Comparison of ENCODE assay signal across 8 cellular contexts in genomic region chr3:125120370-125121122, GRCh38.
A peak's percentile ranks its signal among the peaks of the same experiment; 100 is the strongest.
DNase-seq lines count a peak whose midpoint lies in the region; ATAC-seq lines count a peak whose summit lies in the region.
"Had no signal": no experiment of that assay in that cellular context is flagged by ENCODE, and none has a peak within 500 bp of the region (broad histone marks: within the 10 kb centered on the region; RNA-seq: fewer than 3 reads in every experiment).

No MANE protein-coding gene starts in this region.

- H3K9me3 Mint-ChIP-seq in activated CD8-positive, alpha-beta T cell treated with anti-CD3 and anti-CD28 coated beads, Interleukin-2, amount 10 ng/mL, durations not matched to agents 7 days and 5 days (ENCODE audit: insufficient read depth), result no peaks in the 10 kb centered on the region
- no peaks in the 10 kb centered on the region for H3K9me3 Mint-ChIP-seq in stimulated activated naive CD8-positive, alpha-beta T cell treated with anti-CD3 and anti-CD28 coated beads, Interleukin-15, amount 100 ng/mL, for 72 hours

- H3K4me3 Mint-ChIP-seq in activated CD8-positive, alpha-beta T cell treated with anti-CD3 and anti-CD28 coated beads, Interleukin-2, amount 10 ng/mL, durations not matched to agents 7 days and 5 days, result no peak overlapping the region
- peak overlapping the region; percentile 42 to 76 for H3K4me3 Mint-ChIP-seq in stimulated activated naive CD8-positive, alpha-beta T cell treated with anti-CD3 and anti-CD28 coated beads, Interleukin-15, amount 100 ng/mL, for 72 hours

- DNase-seq in H7 (peak; percentile 84), iPS-NIHi7 (ENCODE audit: extremely low spot score) (peak; percentile 88)
- no peak for DNase-seq in activated CD8-positive, alpha-beta T cell treated with anti-CD3 and anti-CD28 coated beads, Interleukin-2, amount 10 ng/mL, durations not matched to agents 7 days and 5 days
- no peak for DNase-seq in stimulated activated naive CD8-positive, alpha-beta T cell treated with anti-CD3 and anti-CD28 coated beads, Interleukin-15, amount 100 ng/mL, for 72 hours
- no peak for DNase-seq in stimulated activated CD4-positive, alpha-beta T cell treated with anti-CD3 and anti-CD28 coated beads, Interleukin-1b, Interleukin-23, amount 100 ng/mL, for 48 hours
- DNase-seq: activated effector memory CD4-positive, alpha-beta T cell treated with anti-CD3 and anti-CD28 coated beads, Interleukin-2, amount 50 U/mL, for 16 hours had no signal

- POLR2A ChIA-PET in activated CD8-positive, alpha-beta T cell treated with anti-CD3 and anti-CD28 coated beads, Interleukin-2, amount 10 ng/mL, durations not matched to agents 7 days and 5 days (lab: Charles Lee), result interaction anchor here (0.8 to 1.7 kb wide), 6 partner anchors 9 to 68 kb away, joined by 3 to 7 read pairs (median 4); no protein-coding TSS in a partner anchor

- H3K4me1 Mint-ChIP-seq in activated CD8-positive, alpha-beta T cell treated with anti-CD3 and anti-CD28 coated beads, Interleukin-2, amount 10 ng/mL, durations not matched to agents 7 days and 5 days (ENCODE audit: low read depth), result peaks cover 80% of the 10 kb centered on the region
- H3K4me1 Mint-ChIP-seq in stimulated activated naive CD8-positive, alpha-beta T cell treated with anti-CD3 and anti-CD28 coated beads, Interleukin-15, amount 100 ng/mL, for 72 hours, result peaks cover 81% of the 10 kb centered on the region

- no peaks in the 10 kb centered on the region for H3K36me3 ChIP-seq in H7 (replicated peaks; ENCODE audit: control insufficient read depth, insufficient read depth, low read length)

- ATAC-seq in activated CD8-positive, alpha-beta T cell treated with anti-CD3 and anti-CD28 coated beads, Interleukin-2, amount 10 ng/mL, durations not matched to agents 7 days and 5 days, result no peak
- peak; percentile 56 for ATAC-seq in stimulated activated naive CD8-positive, alpha-beta T cell treated with anti-CD3 and anti-CD28 coated beads, Interleukin-15, amount 100 ng/mL, for 72 hours
- ATAC-seq in GM18498 (IDR thresholded peaks at IDR 0.05; ENCODE audit: unreplicated experiment) (no peak), HG03457 (IDR thresholded peaks at IDR 0.05; ENCODE audit: unreplicated experiment) (no peak)

- H3K27me3 Mint-ChIP-seq in activated CD8-positive, alpha-beta T cell treated with anti-CD3 and anti-CD28 coated beads, Interleukin-2, amount 10 ng/mL, durations not matched to agents 7 days and 5 days (ENCODE audit: low read depth), result no peaks in the 10 kb centered on the region
- H3K27me3 Mint-ChIP-seq in stimulated activated naive CD8-positive, alpha-beta T cell treated with anti-CD3 and anti-CD28 coated beads, Interleukin-15, amount 100 ng/mL, for 72 hours, result peaks cover 2% of the 10 kb centered on the region

- peak overlapping the region; percentile 90 for H3K27ac Mint-ChIP-seq in activated CD8-positive, alpha-beta T cell treated with anti-CD3 and anti-CD28 coated beads, Interleukin-2, amount 10 ng/mL, durations not matched to agents 7 days and 5 days
- H3K27ac Mint-ChIP-seq in stimulated activated naive CD8-positive, alpha-beta T cell treated with anti-CD3 and anti-CD28 coated beads, Interleukin-15, amount 100 ng/mL, for 72 hours, result no peak overlapping the region

- H3K4me3 ChIP-seq in H7 (ENCODE audit: insufficient read depth, low read depth, low read length), result peak overlapping the region; percentile 44

- H3K27me3 ChIP-seq in H7 (ENCODE audit: control insufficient read depth, insufficient read depth, low read length), result no peaks in the 10 kb centered on the region; the same call in 1 of the 2 replicates

- peaks cover 7% of the 10 kb centered on the region for H3K36me3 Mint-ChIP-seq in activated CD8-positive, alpha-beta T cell treated with anti-CD3 and anti-CD28 coated beads, Interleukin-2, amount 10 ng/mL, durations not matched to agents 7 days and 5 days (ENCODE audit: low read depth)

- CTCF ChIA-PET in activated CD8-positive, alpha-beta T cell treated with anti-CD3 and anti-CD28 coated beads, Interleukin-2, amount 10 ng/mL, durations not matched to agents 7 days and 5 days (lab: Charles Lee), result interaction anchor here (2.4 kb wide), 2 partner anchors 22 to 68 kb away, joined by 8 to 9 read pairs; no protein-coding TSS in a partner anchor

Comparison
In these comparisons a context has a peak if more than half of its experiments do, and no peak if none do; other contexts are left out.
1. DNase-seq: peak in H7 (single experiment) and iPS-NIHi7 (single experiment); none in activated CD8-positive, alpha-beta T cell treated with anti-CD3 and anti-CD28 coated beads, Interleukin-2, amount 10 ng/mL, durations not matched to agents 7 days and 5 days (single experiment), stimulated activated naive CD8-positive, alpha-beta T cell treated with anti-CD3 and anti-CD28 coated beads, Interleukin-15, amount 100 ng/mL, for 72 hours (0 of 2) and stimulated activated CD4-positive, alpha-beta T cell treated with anti-CD3 and anti-CD28 coated beads, Interleukin-1b, Interleukin-23, amount 100 ng/mL, for 48 hours (single experiment).